In the genomic region with DNA sequence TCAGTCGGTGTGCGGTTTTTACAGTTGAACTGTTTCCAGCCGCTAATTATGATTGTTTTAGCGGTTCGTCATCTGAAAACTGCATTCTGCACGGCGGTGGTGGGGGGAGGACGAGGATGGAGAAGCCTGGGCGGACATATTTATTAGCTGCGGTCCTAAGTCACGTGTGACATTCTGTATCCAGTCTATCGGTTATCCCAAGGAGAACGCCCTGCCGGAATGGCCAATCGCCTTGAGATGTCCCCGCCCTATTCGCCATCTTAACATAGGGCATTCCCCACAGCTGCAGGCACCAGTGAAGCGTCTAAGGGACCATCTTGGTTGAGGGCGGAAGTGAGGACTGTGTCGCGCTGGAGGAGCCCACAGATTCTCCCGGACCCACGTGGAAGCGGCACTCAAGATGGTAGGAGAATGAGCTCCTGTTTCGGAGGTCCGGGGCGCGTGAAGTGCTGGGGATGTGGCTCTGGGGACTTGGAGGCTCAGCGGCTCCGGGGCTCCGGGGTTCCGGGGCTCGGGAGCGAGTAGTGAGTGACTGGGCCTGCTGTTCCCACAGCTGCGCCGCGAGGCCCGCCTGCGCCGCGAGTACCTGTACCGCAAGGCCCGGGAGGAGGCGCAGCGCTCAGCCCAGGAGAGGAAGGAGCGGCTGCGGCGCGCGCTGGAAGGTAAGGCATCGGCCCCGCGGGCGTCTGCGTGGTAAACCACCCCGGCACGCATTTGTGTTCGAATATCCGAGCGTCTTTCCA, we compare ENCODE assay signal across 1 cellular context.
TF ChIP-seq lines count a peak whose summit lies in the region.

TSS of gene IMP4 (plus strand) at position 365 of the 743 bp plus-strand sequence. CDS start at position 401, 36 bp downstream.

TF ChIP-seq in HEK293, 187 proteins besides CTCF, POLR2A, EP300 and RAD21 (continued from another document):
- TF ChIP-seq ZNF449 (tag by site-specific recombination; IDR thresholded peaks at IDR 0.05): 0 out of 2 replicates have a peak, but pooled peaks have one; percentile 40
- TF ChIP-seq SP3 (tag by site-specific recombination; IDR thresholded peaks at IDR 0.05): peak; percentile 84
- no peak for TF ChIP-seq SCRT1 (tag by site-specific recombination; IDR thresholded peaks at IDR 0.05; ENCODE audit: borderline replicate concordance)
- no peak for TF ChIP-seq ZIC2 (tag by site-specific recombination; IDR thresholded peaks at IDR 0.05)
- TF ChIP-seq, protein P1, sequence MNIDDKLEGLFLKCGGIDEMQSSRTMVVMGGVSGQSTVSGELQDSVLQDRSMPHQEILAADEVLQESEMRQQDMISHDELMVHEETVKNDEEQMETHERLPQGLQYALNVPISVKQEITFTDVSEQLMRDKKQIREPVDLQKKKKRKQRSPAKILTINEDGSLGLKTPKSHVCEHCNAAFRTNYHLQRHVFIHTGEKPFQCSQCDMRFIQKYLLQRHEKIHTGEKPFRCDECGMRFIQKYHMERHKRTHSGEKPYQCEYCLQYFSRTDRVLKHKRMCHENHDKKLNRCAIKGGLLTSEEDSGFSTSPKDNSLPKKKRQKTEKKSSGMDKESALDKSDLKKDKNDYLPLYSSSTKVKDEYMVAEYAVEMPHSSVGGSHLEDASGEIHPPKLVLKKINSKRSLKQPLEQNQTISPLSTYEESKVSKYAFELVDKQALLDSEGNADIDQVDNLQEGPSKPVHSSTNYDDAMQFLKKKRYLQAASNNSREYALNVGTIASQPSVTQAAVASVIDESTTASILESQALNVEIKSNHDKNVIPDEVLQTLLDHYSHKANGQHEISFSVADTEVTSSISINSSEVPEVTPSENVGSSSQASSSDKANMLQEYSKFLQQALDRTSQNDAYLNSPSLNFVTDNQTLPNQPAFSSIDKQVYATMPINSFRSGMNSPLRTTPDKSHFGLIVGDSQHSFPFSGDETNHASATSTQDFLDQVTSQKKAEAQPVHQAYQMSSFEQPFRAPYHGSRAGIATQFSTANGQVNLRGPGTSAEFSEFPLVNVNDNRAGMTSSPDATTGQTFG (tag by site-specific recombination; IDR thresholded peaks at IDR 0.05; ENCODE audit: borderline replicate concordance): no peak
- no peak for TF ChIP-seq ZNF473 (tag by site-specific recombination; IDR thresholded peaks at IDR 0.05)
- TF ChIP-seq ZNF785 (tag by site-specific recombination; IDR thresholded peaks at IDR 0.05): no peak
- no peak for TF ChIP-seq ZNF350 (tag by site-specific recombination; IDR thresholded peaks at IDR 0.05)
- no peak for TF ChIP-seq ZNF138 (tag by site-specific recombination; IDR thresholded peaks at IDR 0.05; ENCODE audit: borderline replicate concordance)
- 0 out of 2 replicates have a peak, but pooled peaks have one; percentile 14 for TF ChIP-seq ZNF629 (tag by site-specific recombination; IDR thresholded peaks at IDR 0.05)
- TF ChIP-seq REPIN1 (tag by site-specific recombination; IDR thresholded peaks at IDR 0.05; ENCODE audit: low read depth): 0 out of 2 replicates have a peak, but pooled peaks have one; percentile 38
- no peak for TF ChIP-seq ZBTB48 (tag by site-specific recombination; IDR thresholded peaks at IDR 0.05)
- TF ChIP-seq ZNF654 (tag by site-specific recombination; IDR thresholded peaks at IDR 0.05; ENCODE audit: low read depth): no peak
- no peak for TF ChIP-seq ZNF48 (tag by site-specific recombination; IDR thresholded peaks at IDR 0.05)
- TF ChIP-seq, protein P2, sequence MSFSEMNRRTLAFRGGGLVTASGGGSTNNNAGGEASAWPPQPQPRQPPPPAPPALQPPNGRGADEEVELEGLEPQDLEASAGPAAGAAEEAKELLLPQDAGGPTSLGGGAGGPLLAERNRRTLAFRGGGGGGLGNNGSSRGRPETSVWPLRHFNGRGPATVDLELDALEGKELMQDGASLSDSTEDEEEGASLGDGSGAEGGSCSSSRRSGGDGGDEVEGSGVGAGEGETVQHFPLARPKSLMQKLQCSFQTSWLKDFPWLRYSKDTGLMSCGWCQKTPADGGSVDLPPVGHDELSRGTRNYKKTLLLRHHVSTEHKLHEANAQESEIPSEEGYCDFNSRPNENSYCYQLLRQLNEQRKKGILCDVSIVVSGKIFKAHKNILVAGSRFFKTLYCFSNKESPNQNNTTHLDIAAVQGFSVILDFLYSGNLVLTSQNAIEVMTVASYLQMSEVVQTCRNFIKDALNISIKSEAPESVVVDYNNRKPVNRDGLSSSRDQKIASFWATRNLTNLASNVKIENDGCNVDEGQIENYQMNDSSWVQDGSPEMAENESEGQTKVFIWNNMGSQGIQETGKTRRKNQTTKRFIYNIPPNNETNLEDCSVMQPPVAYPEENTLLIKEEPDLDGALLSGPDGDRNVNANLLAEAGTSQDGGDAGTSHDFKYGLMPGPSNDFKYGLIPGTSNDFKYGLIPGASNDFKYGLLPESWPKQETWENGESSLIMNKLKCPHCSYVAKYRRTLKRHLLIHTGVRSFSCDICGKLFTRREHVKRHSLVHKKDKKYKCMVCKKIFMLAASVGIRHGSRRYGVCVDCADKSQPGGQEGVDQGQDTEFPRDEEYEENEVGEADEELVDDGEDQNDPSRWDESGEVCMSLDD (tag by site-specific recombination; IDR thresholded peaks at IDR 0.05): peak; percentile 67; the same call in 1 of the 2 replicates
- TF ChIP-seq ZNF214 (tag by site-specific recombination; IDR thresholded peaks at IDR 0.05; ENCODE audit: borderline replicate concordance): no peak
- TF ChIP-seq OVOL3 (tag by site-specific recombination; IDR thresholded peaks at IDR 0.05): no peak
- TF ChIP-seq SETDB1 (IDR thresholded peaks at IDR 0.05; ENCODE audit: insufficient read length, low read length): no peak
- peak; percentile 70; the same call in 1 of the 2 replicates for TF ChIP-seq ZFP37 (tag by site-specific recombination; IDR thresholded peaks at IDR 0.05)
- TF ChIP-seq ZNF433 (tag by site-specific recombination; IDR thresholded peaks at IDR 0.05; ENCODE audit: low read depth): no peak
- no peak for TF ChIP-seq BCL6B (tag by site-specific recombination; IDR thresholded peaks at IDR 0.05)
- peak; percentile 94 for TF ChIP-seq ZNF501 (tag by site-specific recombination; IDR thresholded peaks at IDR 0.05)
- no peak for TF ChIP-seq ZBTB44 (tag by site-specific recombination; IDR thresholded peaks at IDR 0.05)
